1 cellular context compared by ENCODE assay signal in genomic region chr12:109432842-109433304, GRCh38.
TF ChIP-seq lines count a peak whose summit lies in the region.

No MANE protein-coding gene starts in this region.

TF ChIP-seq in GM12878, 131 proteins besides CTCF, POLR2A, EP300 and RAD21 (continued from another document):
- TF ChIP-seq ZNF687 (IDR thresholded peaks at IDR 0.05) = no peak
- TF ChIP-seq, protein P1, sequence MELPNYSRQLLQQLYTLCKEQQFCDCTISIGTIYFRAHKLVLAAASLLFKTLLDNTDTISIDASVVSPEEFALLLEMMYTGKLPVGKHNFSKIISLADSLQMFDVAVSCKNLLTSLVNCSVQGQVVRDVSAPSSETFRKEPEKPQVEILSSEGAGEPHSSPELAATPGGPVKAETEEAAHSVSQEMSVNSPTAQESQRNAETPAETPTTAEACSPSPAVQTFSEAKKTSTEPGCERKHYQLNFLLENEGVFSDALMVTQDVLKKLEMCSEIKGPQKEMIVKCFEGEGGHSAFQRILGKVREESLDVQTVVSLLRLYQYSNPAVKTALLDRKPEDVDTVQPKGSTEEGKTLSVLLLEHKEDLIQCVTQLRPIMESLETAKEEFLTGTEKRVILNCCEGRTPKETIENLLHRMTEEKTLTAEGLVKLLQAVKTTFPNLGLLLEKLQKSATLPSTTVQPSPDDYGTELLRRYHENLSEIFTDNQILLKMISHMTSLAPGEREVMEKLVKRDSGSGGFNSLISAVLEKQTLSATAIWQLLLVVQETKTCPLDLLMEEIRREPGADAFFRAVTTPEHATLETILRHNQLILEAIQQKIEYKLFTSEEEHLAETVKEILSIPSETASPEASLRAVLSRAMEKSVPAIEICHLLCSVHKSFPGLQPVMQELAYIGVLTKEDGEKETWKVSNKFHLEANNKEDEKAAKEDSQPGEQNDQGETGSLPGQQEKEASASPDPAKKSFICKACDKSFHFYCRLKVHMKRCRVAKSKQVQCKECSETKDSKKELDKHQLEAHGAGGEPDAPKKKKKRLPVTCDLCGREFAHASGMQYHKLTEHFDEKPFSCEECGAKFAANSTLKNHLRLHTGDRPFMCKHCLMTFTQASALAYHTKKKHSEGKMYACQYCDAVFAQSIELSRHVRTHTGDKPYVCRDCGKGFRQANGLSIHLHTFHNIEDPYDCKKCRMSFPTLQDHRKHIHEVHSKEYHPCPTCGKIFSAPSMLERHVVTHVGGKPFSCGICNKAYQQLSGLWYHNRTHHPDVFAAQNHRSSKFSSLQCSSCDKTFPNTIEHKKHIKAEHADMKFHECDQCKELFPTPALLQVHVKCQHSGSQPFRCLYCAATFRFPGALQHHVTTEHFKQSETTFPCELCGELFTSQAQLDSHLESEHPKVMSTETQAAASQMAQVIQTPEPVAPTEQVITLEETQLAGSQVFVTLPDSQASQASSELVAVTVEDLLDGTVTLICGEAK (IDR thresholded peaks at IDR 0.05; ENCODE audit: borderline replicate concordance) = no peak
- no peak for TF ChIP-seq RCOR1 (conservative IDR thresholded peaks at IDR 0.05; ENCODE audit: low read depth, low read length)
- TF ChIP-seq HSF1 (IDR thresholded peaks at IDR 0.05; ENCODE audit: low read depth, low read length) = no peak
- TF ChIP-seq ZNF274 (IDR thresholded peaks at IDR 0.05; ENCODE audit: insufficient read depth, insufficient read length) = no peak
- TF ChIP-seq DPF2 (IDR thresholded peaks at IDR 0.05) = no peak
- no peak for TF ChIP-seq NBN (IDR thresholded peaks at IDR 0.05)
- no peak for TF ChIP-seq SIX5 (IDR thresholded peaks at IDR 0.05; ENCODE audit: low read depth, low read length, severe bottlenecking)
